15 cellular contexts compared by ENCODE assay signal in genomic region chr4:142909908-142910307, GRCh38.
"Had no signal": no experiment of that assay in that cellular context is flagged by ENCODE, and none has a peak within 500 bp of the region (broad histone marks: within the 10 kb centered on the region; RNA-seq: fewer than 3 reads in every experiment).

No MANE protein-coding gene starts in this region.

- H2AFZ ChIP-seq: hepatocyte, parathyroid adenoma had no signal

- H3K4me3 ChIP-seq: coronary artery, hepatocyte, lung, tibial artery had no signal

- H3K4me2 ChIP-seq: hepatocyte had no signal

- H3K9me3 ChIP-seq: tibial artery had no signal

- H3K9ac ChIP-seq: parathyroid adenoma had no signal

- H3K27me3 ChIP-seq: hepatocyte, tibial artery had no signal

- H3K79me2 ChIP-seq: hepatocyte, parathyroid adenoma had no signal

- H3K4me1 ChIP-seq: parathyroid adenoma had no signal

- H3K36me3 ChIP-seq: tibial artery had no signal

- H3K27ac ChIP-seq: coronary artery, hepatocyte, parathyroid adenoma, tibial artery had no signal

- DNase-seq: activated CD4-positive, alpha-beta T cell treated with anti-CD3 and anti-CD28 coated beads, Interleukin-2, amount 50 U/mL, for 1 hour; activated CD8-positive, alpha-beta memory T cell treated with anti-CD3 and anti-CD28 coated beads, Interleukin-2, amount 50 U/mL, for 4 hours; activated naive CD4-positive, alpha-beta T cell treated with anti-CD3 and anti-CD28 coated beads for 36 hours; activated T-cell treated with anti-CD3 and anti-CD28 coated beads, Interleukin-2, amount 50 U/mL, for 4 hours; anterior cingulate cortex; effector CD8-positive, alpha-beta T cell; islet precursor cell; stimulated activated CD8-positive, alpha-beta memory T cell treated with anti-CD3 and anti-CD28 coated beads, Interleukin-4, amount 100 ng/mL, for 48 hours; stimulated activated naive CD4-positive, alpha-beta T cell treated with Interleukin-2 at 50 U/mL for 16 hours; substantia nigra; tibial artery had no signal
